Comparison of ENCODE assay signal across 29 cellular contexts in genomic region chr14:54136894-54137665, GRCh38.
"Had no signal": no experiment of that assay in that cellular context is flagged by ENCODE, and none has a peak within 500 bp of the region (broad histone marks: within the 10 kb centered on the region; RNA-seq: fewer than 3 reads in every experiment).

No MANE protein-coding gene starts in this region.

- H3K27me3 Mint-ChIP-seq: progenitor cell of endocrine pancreas; stimulated activated naive B cell treated with anti-CD40 and anti-IgM and Interleukin-4, amounts not matched to agents 10 μg/mL and 1 μg/mL and 100 μg/mL, for 72 hours had no signal

- H3K9me3 Mint-ChIP-seq: nephron progenitor cell had no signal

- H3K4me3 Mint-ChIP-seq: naive B cell; natural killer cell; nephron progenitor cell; stimulated activated naive B cell treated with anti-CD40 and anti-IgM and Interleukin-4, amounts not matched to agents 10 μg/mL and 1 μg/mL and 100 μg/mL, for 72 hours; type B pancreatic cell had no signal

- H3K27ac ChIP-seq: heart right ventricle, hepatocyte, left lung, lower lobe of right lung, ovary, right atrium auricular region, skin epidermis, stomach, suprapubic skin, thoracic aorta, tibial nerve, uterus had no signal

- H3K4me1 ChIP-seq: heart right ventricle, left lung, lower lobe of right lung, right atrium auricular region, stomach, suprapubic skin, tibial nerve, uterus had no signal

- H3K27ac Mint-ChIP-seq: natural killer cell; nephron progenitor cell; progenitor cell of endocrine pancreas; stimulated activated naive B cell treated with anti-CD40 and anti-IgM and Interleukin-4, amounts not matched to agents 10 μg/mL and 1 μg/mL and 100 μg/mL, for 72 hours; type B pancreatic cell had no signal

- H2AFZ ChIP-seq: hepatocyte had no signal

- DNase-seq: heart right ventricle; kidney; left colon; left lung; lower lobe of right lung; mammary epithelial cell; mesenchymal stem cell; naive B cell; natural killer cell; nephron progenitor cell; ovary; stimulated activated CD4-positive, alpha-beta T cell treated with anti-CD3 and anti-CD28 coated beads, Interleukin-12 subunit alpha, Interleukin-12 subunit beta, amount 100 ng/mL, for 4 hours; stimulated activated CD4-positive, alpha-beta T cell treated with anti-CD3 and anti-CD28 coated beads, Interleukin-15, amount 100 ng/mL, for 24 hours; stimulated activated CD4-positive, alpha-beta T cell treated with anti-CD3 and anti-CD28 coated beads, Interleukin-2, amount 100 ng/mL, for 24 hours; stimulated activated CD4-positive, alpha-beta T cell treated with anti-CD3 and anti-CD28 coated beads, Interleukin-4, amount 100 ng/mL, for 1 hour; stimulated activated naive B cell treated with anti-CD40 and anti-IgM and Interleukin-4, amounts not matched to agents 10 μg/mL and 1 μg/mL and 100 μg/mL, for 72 hours; stimulated activated naive CD8-positive, alpha-beta T cell treated with anti-CD3 and anti-CD28 coated beads, Interleukin-15, Interleukin-2, amounts not matched to agents 100 U/mL and 50 U/mL, for 24 hours; stomach; uterus had no signal

- H3K4me2 ChIP-seq: hepatocyte had no signal

- H3K36me3 Mint-ChIP-seq: naive B cell; natural killer cell; stimulated activated naive B cell treated with anti-CD40 and anti-IgM and Interleukin-4, amounts not matched to agents 10 μg/mL and 1 μg/mL and 100 μg/mL, for 72 hours; type B pancreatic cell had no signal

- ATAC-seq: heart right ventricle; left colon; left lung; lower lobe of right lung; natural killer cell; sciatic nerve; stimulated activated naive B cell treated with anti-CD40 and anti-IgM and Interleukin-4, amounts not matched to agents 10 μg/mL and 1 μg/mL and 100 μg/mL, for 72 hours; stimulated activated naive CD8-positive, alpha-beta T cell treated with anti-CD3 and anti-CD28 coated beads, Interleukin-15, Interleukin-2, amounts not matched to agents 100 U/mL and 50 U/mL, for 24 hours had no signal

- FAIRE-seq: islet of Langerhans, kidney had no signal

- H3K4me1 Mint-ChIP-seq: naive B cell; natural killer cell; stimulated activated naive B cell treated with anti-CD40 and anti-IgM and Interleukin-4, amounts not matched to agents 10 μg/mL and 1 μg/mL and 100 μg/mL, for 72 hours had no signal

- H3K79me2 ChIP-seq: hepatocyte had no signal

- H3K36me3 ChIP-seq: heart right ventricle, left lung, lower lobe of right lung, ovary, right atrium auricular region, stomach, suprapubic skin, thoracic aorta, tibial nerve, uterus had no signal

- H3K4me3 ChIP-seq: heart right ventricle, hepatocyte, left lung, lower lobe of right lung, ovary, right atrium auricular region, skin epidermis, stomach, suprapubic skin, thoracic aorta, tibial nerve, uterus had no signal

- H3K27me3 ChIP-seq: heart right ventricle, hepatocyte, left lung, ovary, right atrium auricular region, stomach, suprapubic skin, tibial nerve, uterus had no signal

- H3K9me3 ChIP-seq: heart right ventricle, left lung, lower lobe of right lung, ovary, right atrium auricular region, stomach, suprapubic skin, thoracic aorta, tibial nerve, uterus had no signal
